In genomic region chr14:23984891-23985607, GRCh38 we compare ENCODE assay signal across 1 cellular context.
TF ChIP-seq lines count a peak whose summit lies in the region.

No MANE protein-coding gene starts in this region.

TF ChIP-seq in HepG2, 621 proteins besides CTCF, POLR2A, EP300 and RAD21:
- TF ChIP-seq POLR2G (IDR thresholded peaks at IDR 0.05; ENCODE audit: low read depth, low read length) (0 out of 2 replicates have a peak, but pooled peaks have one; percentile 11), RNF2 (conservative IDR thresholded peaks at IDR 0.05; ENCODE audit: low read depth) (no peak), ZNF354B (CRISPR knock-in tag; IDR thresholded peaks at IDR 0.05) (no peak), FOSL2 (CRISPR knock-in tag; IDR thresholded peaks at IDR 0.05) (peak; percentile 69; the same call in 1 of the 2 replicates), ZSCAN20 (CRISPR knock-in tag; IDR thresholded peaks at IDR 0.05; ENCODE audit: borderline replicate concordance) (no peak), BCLAF1 (IDR thresholded peaks at IDR 0.05) (no peak), ZNF784 (CRISPR knock-in tag; IDR thresholded peaks at IDR 0.05; ENCODE audit: borderline replicate concordance) (0 out of 2 replicates have a peak, but pooled peaks have one; percentile 49), CEBPB (IDR thresholded peaks at IDR 0.05; ENCODE audit: borderline replicate concordance, low read depth, low read length) (peak; percentile 62; the same call in 1 of the 2 replicates), WIZ (CRISPR knock-in tag; IDR thresholded peaks at IDR 0.05) (0 out of 2 replicates have a peak, but pooled peaks have one; percentile 55), GATAD2A (CRISPR knock-in tag; IDR thresholded peaks at IDR 0.05) (peak; percentile 10; the same call in 1 of the 2 replicates), ATRX (CRISPR knock-in tag; IDR thresholded peaks at IDR 0.05; ENCODE audit: borderline replicate concordance) (no peak), ZSCAN25 (CRISPR knock-in tag; IDR thresholded peaks at IDR 0.05) (0 out of 2 replicates have a peak, but pooled peaks have one; percentile 19)
